21 cellular contexts compared by ENCODE assay signal in genomic region chr1:58390051-58390450, GRCh38.
"Had no signal": no experiment of that assay in that cellular context is flagged by ENCODE, and none has a peak within 500 bp of the region (broad histone marks: within the 10 kb centered on the region; RNA-seq: fewer than 3 reads in every experiment).

No MANE protein-coding gene starts in this region.

- ATAC-seq: activated CD8-positive, alpha-beta T cell treated with anti-CD3 and anti-CD28 coated beads for 36 hours; activated naive CD8-positive, alpha-beta T cell treated with anti-CD3 and anti-CD28 coated beads, Interleukin-2, amount 50 U/mL, for 24 hours; activated T-cell treated with anti-CD3 and anti-CD28 coated beads, Interleukin-2, amount 50 U/mL, for 4 hours; activated T-helper 17 cell treated with anti-CD3 and anti-CD28 coated beads, Interleukin-2, amount 50 U/mL, for 72 hours; left lung; lower lobe of right lung; natural killer cell treated with Interleukin-12 subunit alpha and Interleukin-12 subunit beta and Interleukin-15 and Interleukin-18, amount 100 ng/mL, for 72 hours; right lobe of liver had no signal

- H3K27ac Mint-ChIP-seq: activated B cell treated with CpG ODN at 0.5 μM for 24 hours; activated CD8-positive, alpha-beta T cell treated with anti-CD3 and anti-CD28 coated beads for 36 hours; activated naive CD4-positive, alpha-beta T cell treated with anti-CD3 and anti-CD28 coated beads, Interleukin-2, amount 50 U/mL, for 24 hours; activated naive CD8-positive, alpha-beta T cell treated with anti-CD3 and anti-CD28 coated beads, Interleukin-2, amount 50 U/mL, for 24 hours; activated T-helper 17 cell treated with anti-CD3 and anti-CD28 coated beads, Interleukin-2, amount 50 U/mL, for 72 hours; natural killer cell treated with Interleukin-12 subunit alpha and Interleukin-12 subunit beta and Interleukin-15 and Interleukin-18, amount 100 ng/mL, for 72 hours; progenitor cell of endocrine pancreas; T-helper 2 cell treated with Interferon-gamma antibody and Interleukin-4, amounts not matched to agents 5 μg/mL and 100 μg/mL, for 36 hours had no signal

- DNase-seq: activated B cell treated with CpG ODN at 0.5 μM for 24 hours; activated CD4-positive, alpha-beta T cell treated with anti-CD3 and anti-CD28 coated beads, Interleukin-2, amount 50 U/mL, for 1 hour; activated CD8-positive, alpha-beta T cell treated with anti-CD3 and anti-CD28 coated beads for 36 hours; activated naive CD8-positive, alpha-beta T cell treated with anti-CD3 and anti-CD28 coated beads, Interleukin-2, amount 50 U/mL, for 24 hours; activated T-cell treated with anti-CD3 and anti-CD28 coated beads, Interleukin-2, amount 50 U/mL, for 4 hours; amygdala; central memory CD4-positive, alpha-beta T cell; esophagus squamous epithelium; left lung; lower lobe of right lung; mesendoderm; right lobe of liver; stimulated activated CD4-positive, alpha-beta T cell treated with anti-CD3 and anti-CD28 coated beads, Interleukin-4, amount 100 ng/mL, for 24 hours; stimulated activated naive CD4-positive, alpha-beta T cell; T-helper 1 cell; tibial artery had no signal

- H3K27me3 Mint-ChIP-seq: activated B cell treated with CpG ODN at 0.5 μM for 24 hours; activated CD8-positive, alpha-beta T cell treated with anti-CD3 and anti-CD28 coated beads for 36 hours; activated naive CD4-positive, alpha-beta T cell treated with anti-CD3 and anti-CD28 coated beads, Interleukin-2, amount 50 U/mL, for 24 hours; activated naive CD8-positive, alpha-beta T cell treated with anti-CD3 and anti-CD28 coated beads, Interleukin-2, amount 50 U/mL, for 24 hours; activated T-helper 17 cell treated with anti-CD3 and anti-CD28 coated beads, Interleukin-2, amount 50 U/mL, for 72 hours; natural killer cell treated with Interleukin-12 subunit alpha and Interleukin-12 subunit beta and Interleukin-15 and Interleukin-18, amount 100 ng/mL, for 72 hours; progenitor cell of endocrine pancreas had no signal

- H3K36me3 Mint-ChIP-seq: activated naive CD4-positive, alpha-beta T cell treated with anti-CD3 and anti-CD28 coated beads, Interleukin-2, amount 50 U/mL, for 24 hours; natural killer cell treated with Interleukin-12 subunit alpha and Interleukin-12 subunit beta and Interleukin-15 and Interleukin-18, amount 100 ng/mL, for 72 hours had no signal

- H3K4me1 Mint-ChIP-seq: activated B cell treated with CpG ODN at 0.5 μM for 24 hours; activated naive CD4-positive, alpha-beta T cell treated with anti-CD3 and anti-CD28 coated beads, Interleukin-2, amount 50 U/mL, for 24 hours; activated naive CD8-positive, alpha-beta T cell treated with anti-CD3 and anti-CD28 coated beads, Interleukin-2, amount 50 U/mL, for 24 hours; activated T-helper 17 cell treated with anti-CD3 and anti-CD28 coated beads, Interleukin-2, amount 50 U/mL, for 72 hours had no signal

- H3K9me3 Mint-ChIP-seq: activated B cell treated with CpG ODN at 0.5 μM for 24 hours; activated CD8-positive, alpha-beta T cell treated with anti-CD3 and anti-CD28 coated beads for 36 hours; activated naive CD4-positive, alpha-beta T cell treated with anti-CD3 and anti-CD28 coated beads, Interleukin-2, amount 50 U/mL, for 24 hours; activated naive CD8-positive, alpha-beta T cell treated with anti-CD3 and anti-CD28 coated beads, Interleukin-2, amount 50 U/mL, for 24 hours; activated T-cell treated with anti-CD3 and anti-CD28 coated beads, Interleukin-2, amount 50 U/mL, for 4 hours; activated T-helper 17 cell treated with anti-CD3 and anti-CD28 coated beads, Interleukin-2, amount 50 U/mL, for 72 hours; natural killer cell treated with Interleukin-12 subunit alpha and Interleukin-12 subunit beta and Interleukin-15 and Interleukin-18, amount 100 ng/mL, for 72 hours; T-helper 2 cell treated with Interferon-gamma antibody and Interleukin-4, amounts not matched to agents 5 μg/mL and 100 μg/mL, for 36 hours had no signal

- H3K4me3 Mint-ChIP-seq: activated B cell treated with CpG ODN at 0.5 μM for 24 hours; activated CD8-positive, alpha-beta T cell treated with anti-CD3 and anti-CD28 coated beads for 36 hours; activated naive CD4-positive, alpha-beta T cell treated with anti-CD3 and anti-CD28 coated beads, Interleukin-2, amount 50 U/mL, for 24 hours; activated naive CD8-positive, alpha-beta T cell treated with anti-CD3 and anti-CD28 coated beads, Interleukin-2, amount 50 U/mL, for 24 hours; activated T-cell treated with anti-CD3 and anti-CD28 coated beads, Interleukin-2, amount 50 U/mL, for 4 hours; activated T-helper 17 cell treated with anti-CD3 and anti-CD28 coated beads, Interleukin-2, amount 50 U/mL, for 72 hours; natural killer cell treated with Interleukin-12 subunit alpha and Interleukin-12 subunit beta and Interleukin-15 and Interleukin-18, amount 100 ng/mL, for 72 hours; T-helper 2 cell treated with Interferon-gamma antibody and Interleukin-4, amounts not matched to agents 5 μg/mL and 100 μg/mL, for 36 hours had no signal
